In the genomic region with DNA sequence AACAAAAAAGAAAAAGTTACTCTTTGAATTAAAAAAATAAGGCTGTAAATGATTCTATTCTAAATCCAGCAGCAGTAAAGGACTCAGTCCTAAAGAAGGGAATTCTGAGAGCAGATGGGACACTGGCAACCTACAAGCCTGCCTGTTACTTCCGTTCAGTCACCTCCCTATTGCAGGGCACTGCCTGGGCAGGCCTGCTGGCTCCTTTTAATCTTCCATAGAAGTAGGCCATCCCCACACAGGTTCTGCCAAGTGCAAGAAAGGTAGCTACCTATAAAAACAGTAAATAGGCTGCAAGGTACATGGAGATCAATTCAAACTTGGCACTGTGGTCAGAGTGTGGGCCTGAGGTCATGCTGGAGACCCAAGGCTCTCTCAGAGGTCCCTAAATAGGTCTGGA, we compare ENCODE assay signal across 19 cellular contexts.
DNase-seq lines count a peak whose midpoint lies in the region; ATAC-seq and TF ChIP-seq lines count a peak whose summit lies in the region.
"Had no signal": no experiment of that assay in that cellular context is flagged by ENCODE, and none has a peak within 500 bp of the region (broad histone marks: within the 10 kb centered on the region; RNA-seq: fewer than 3 reads in every experiment).

No MANE protein-coding gene starts in this region.

- H3K4me1 ChIP-seq in right cardiac atrium (ENCODE audit: control insufficient read depth, insufficient read depth, low read length) (peaks cover 3% of the 10 kb centered on the region), psoas muscle (peaks cover 23% of the 10 kb centered on the region)
- H3K4me1 ChIP-seq: Caco-2 had no signal

- H3K36me3 ChIP-seq in psoas muscle (ENCODE audit: insufficient read depth in 1 of 2, low read depth in 1 of 2), result peaks cover 0 to 2% of the 10 kb centered on the region in 2 donors
- H3K36me3 ChIP-seq: Peyer's patch had no signal

- 91% methylated on average over 1 of the region's 1 CpG for WGBS in right cardiac atrium
- 48 to 92% (median 91%) methylated on average over 1 of the region's 1 CpG for WGBS in psoas muscle, 3 donors

- H3K9me3 ChIP-seq in right cardiac atrium (ENCODE audit: control insufficient read depth, low read length), result no peaks in the 10 kb centered on the region
- no peaks in the 10 kb centered on the region for H3K9me3 ChIP-seq in psoas muscle
- H3K9me3 ChIP-seq: Caco-2, Peyer's patch had no signal

- no peaks in the 10 kb centered on the region for H3K36me3 Mint-ChIP-seq in chondrocyte (ENCODE audit: low read depth)

- H3K27me3 ChIP-seq in right cardiac atrium (ENCODE audit: control insufficient read depth, insufficient read depth) (no peaks in the 10 kb centered on the region), psoas muscle (ENCODE audit: insufficient read depth in 3 of 3, low read length in 2 of 3) (no peaks in the 10 kb centered on the region)
- H3K27me3 ChIP-seq: Peyer's patch had no signal

- H3K27ac ChIP-seq in right cardiac atrium (ENCODE audit: low read length) (no peak overlapping the region), RWPE1 (peak overlapping the region; percentile 78), psoas muscle (no peak overlapping the region)
- H3K27ac ChIP-seq: Peyer's patch had no signal

- DNase-seq in Right ventricle myocardium superior, result no peak
- no peak for DNase-seq in right cardiac atrium
- DNase-seq in RWPE1 (ENCODE audit: low spot score), result no peak
- no peak for DNase-seq in chondrocyte (ENCODE audit: low spot score)
- no peak for DNase-seq in psoas muscle
- no peak for DNase-seq in NCI-H1105 (lab: John Stamatoyannopoulos, UW)
- DNase-seq: Caco-2, DND-41, GF-D8, NCI-H146, NCI-H2107, NCI-H446, NCI-H748 treated with DMSO at 0.1 percent for 48 hours, Peyer's patch, SIG-M5 had no signal

- CTCF ChIA-PET in RWPE1 (lab: Yijun Ruan, JAX), result interaction anchor here (0.7 kb wide), 1 partner anchor 147 kb away, joined by 5 read pairs; no protein-coding TSS in a partner anchor

- H3K4me1 Mint-ChIP-seq in chondrocyte (ENCODE audit: low read depth), result peaks cover 49% of the 10 kb centered on the region

- peak overlapping the region; percentile 39 for H3K27ac Mint-ChIP-seq in chondrocyte (ENCODE audit: unreplicated experiment)
- H3K27ac Mint-ChIP-seq: GM23338 had no signal

- H3K4me3 Mint-ChIP-seq in chondrocyte (ENCODE audit: unreplicated experiment), result no peak overlapping the region
- H3K4me3 Mint-ChIP-seq: CD14-positive monocyte, GM23338 had no signal

- POLR2A ChIA-PET in RWPE1 (lab: Yijun Ruan, JAX; ENCODE audit: low non-redundant PET), result no interaction called here

- no peaks in the 10 kb centered on the region for H3K9me3 Mint-ChIP-seq in chondrocyte (ENCODE audit: low read depth)

- peak; percentile 27 for ATAC-seq in Right ventricle myocardium superior (ENCODE audit: poor library complexity)
- ATAC-seq in right cardiac atrium, result no peak
- peak in 3 of 4 donors; percentile 24 to 45 (median 26) for ATAC-seq in psoas muscle
- ATAC-seq in HG03045 (IDR thresholded peaks at IDR 0.05; ENCODE audit: unreplicated experiment), result no peak
- no peak for ATAC-seq in HG03457 (IDR thresholded peaks at IDR 0.05; ENCODE audit: unreplicated experiment)
- ATAC-seq: GM23338 had no signal

- TF ChIP-seq CTCF in RWPE1 (conservative IDR thresholded peaks at IDR 0.05; ENCODE audit: low read depth) (no peak), chondrocyte (IDR thresholded peaks at IDR 0.05) (no peak), psoas muscle (IDR thresholded peaks at IDR 0.05) (no peak)

- H3K27me3 Mint-ChIP-seq in chondrocyte (ENCODE audit: low read depth), result no peaks in the 10 kb centered on the region

- intact Hi-C loops in Right ventricle myocardium superior (cut with DNase I) (no loop called here), right cardiac atrium (cut with DNase I) (no loop called here), psoas muscle (cut with DNase I) (loop anchor here in 1 of 2 donors (10.0 kb wide), 1 partner anchor 184 kb away; a partner anchor contains a TSS)

- no peak overlapping the region for H3K4me3 ChIP-seq in right cardiac atrium (ENCODE audit: low read length)
- no peak overlapping the region for H3K4me3 ChIP-seq in psoas muscle
- H3K4me3 ChIP-seq: GM23338, Peyer's patch had no signal

Comparison
In these comparisons a context has a peak if more than half of its experiments do, and no peak if none do; other contexts are left out.
1. ATAC-seq: peak in Right ventricle myocardium superior (single experiment) and psoas muscle (3 of 4); none in right cardiac atrium (0 of 2), HG03045 (single experiment) and HG03457 (single experiment).